In the genomic region with DNA sequence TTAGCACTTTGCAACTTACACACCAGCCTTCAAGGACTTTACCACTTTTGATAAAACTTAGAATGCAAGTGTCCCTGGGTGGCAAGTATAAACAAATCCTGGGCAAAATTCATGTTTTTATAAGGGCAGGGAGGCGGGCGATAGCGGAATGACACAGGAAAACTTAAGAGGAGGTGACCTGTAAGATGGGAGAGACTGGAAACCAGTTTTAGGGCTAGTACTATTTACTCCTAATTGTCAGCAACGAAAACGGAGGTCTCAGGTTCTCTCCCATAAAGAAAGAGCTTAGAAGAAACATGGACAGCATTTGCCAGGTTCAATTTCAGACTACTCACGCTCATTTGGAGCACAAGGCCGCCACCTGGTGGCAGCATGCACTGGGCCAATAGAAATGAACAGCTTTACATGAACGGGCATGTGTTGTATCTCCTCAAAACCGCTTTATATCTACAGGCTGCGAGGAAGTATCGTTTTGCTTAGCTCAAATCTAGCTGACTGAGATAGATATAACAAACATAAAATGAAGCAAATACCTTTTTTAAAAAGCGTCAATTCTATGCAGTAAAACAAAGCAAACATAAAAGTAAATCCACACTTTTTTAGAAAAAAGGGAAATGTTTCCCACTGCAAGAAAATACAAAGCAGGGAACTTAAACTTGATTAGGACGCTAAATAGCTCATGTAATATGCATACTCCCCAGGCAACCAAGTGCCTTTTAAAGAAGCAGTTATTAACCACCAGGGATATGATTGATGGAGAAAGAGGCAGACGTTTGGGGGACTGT, we compare ENCODE assay signal across 9 cellular contexts. TPM values are rescaled to one million over a fixed set of nuclear protein-coding genes. Genes with fewer than 3 reads are reported as not detected.
DNase-seq lines count a peak whose midpoint lies in the region; ATAC-seq lines count a peak whose summit lies in the region.
"Had no signal": no experiment of that assay in that cellular context is flagged by ENCODE, and none has a peak within 500 bp of the region (broad histone marks: within the 10 kb centered on the region; RNA-seq: fewer than 3 reads in every experiment).

No MANE protein-coding gene starts in this region.

- H3K36me3 Mint-ChIP-seq in CD4-positive, alpha-beta memory T cell = no peaks in the 10 kb centered on the region
- H3K36me3 Mint-ChIP-seq in activated CD4-positive, alpha-beta memory T cell treated with anti-CD3 and anti-CD28 coated beads for 36 hours = no peaks in the 10 kb centered on the region
- H3K36me3 Mint-ChIP-seq: IgD-negative memory B cell had no signal

- no peaks in the 10 kb centered on the region for H3K9me3 ChIP-seq in CD4-positive, alpha-beta memory T cell (ENCODE audit: control insufficient read depth in 1 of 2, low read length in 2 of 2)

- no peak overlapping the region for H3K27ac ChIP-seq in CD4-positive, alpha-beta memory T cell (ENCODE audit: low read depth, low read length)

- peak; percentile 74 to 81 (median 78) for DNase-seq in CD4-positive, alpha-beta memory T cell
- DNase-seq in HPDE6-E6E7 (ENCODE audit: extremely low spot score) (peak; percentile 50), NCI-H82 treated with DMSO at 0.1 percent for 48 hours (lab: John Stamatoyannopoulos, UW; ENCODE audit: unreplicated experiment) (peak; percentile 88), medulla oblongata (ENCODE audit: extremely low spot score) (peak; percentile 96)
- DNase-seq in activated CD4-positive, alpha-beta memory T cell treated with anti-CD3 and anti-CD28 coated beads for 36 hours = peak; percentile 92
- DNase-seq in effector CD4-positive, alpha-beta T cell = peak; percentile 75
- DNase-seq in stimulated activated CD8-positive, alpha-beta memory T cell treated with anti-CD3 and anti-CD28 coated beads, Interleukin-15, amount 100 ng/mL, for 24 hours (ENCODE audit: low read depth) = peak; percentile 63

- peaks cover 2 to 6% (median 4%) of the 10 kb centered on the region in 4 donors for H3K4me1 Mint-ChIP-seq in CD4-positive, alpha-beta memory T cell
- peaks cover 8% of the 10 kb centered on the region for H3K4me1 Mint-ChIP-seq in activated CD4-positive, alpha-beta memory T cell treated with anti-CD3 and anti-CD28 coated beads for 36 hours (ENCODE audit: low read depth)

- H3K27ac Mint-ChIP-seq in CD4-positive, alpha-beta memory T cell = peak overlapping the region in 5 of 7 donors; percentile 38 to 69 (median 45)
- peak overlapping the region; percentile 23 for H3K27ac Mint-ChIP-seq in activated CD4-positive, alpha-beta memory T cell treated with anti-CD3 and anti-CD28 coated beads for 36 hours
- H3K27ac Mint-ChIP-seq: IgD-negative memory B cell had no signal

- peak; percentile 91 for ATAC-seq in GM19455 (IDR thresholded peaks at IDR 0.05; ENCODE audit: unreplicated experiment)

- CTCF ChIA-PET in CD4-positive, alpha-beta memory T cell (lab: Charles Lee; ENCODE audit: partially characterized antibody) = interaction anchor here (0.5 to 3.7 kb wide), 53 partner anchors 12 to 839 kb away, joined by 3 to 99 read pairs (median 4); a partner anchor contains a TSS
- CTCF ChIA-PET in activated CD4-positive, alpha-beta memory T cell treated with anti-CD3 and anti-CD28 coated beads for 36 hours (lab: Charles Lee) = interaction anchor here (0.6 to 3.0 kb wide), 46 partner anchors 9 to 958 kb away, joined by 3 to 103 read pairs (median 4); a partner anchor contains a TSS

- POLR2A ChIA-PET in CD4-positive, alpha-beta memory T cell (lab: Charles Lee; ENCODE audit: partially characterized antibody) = interaction anchor here (1.0 to 2.1 kb wide), 3 partner anchors 14 to 579 kb away, joined by 3 to 13 read pairs (median 8); no protein-coding TSS in a partner anchor
- POLR2A ChIA-PET in activated CD4-positive, alpha-beta memory T cell treated with anti-CD3 and anti-CD28 coated beads for 36 hours (lab: Charles Lee) = interaction anchor here (0.5 to 1.1 kb wide), 2 partner anchors 424 to 577 kb away, joined by 3 to 4 read pairs; no protein-coding TSS in a partner anchor

- no peaks in the 10 kb centered on the region for H3K27me3 ChIP-seq in CD4-positive, alpha-beta memory T cell (ENCODE audit: insufficient read depth, low read length)

- intact Hi-C loops in CD4-positive, alpha-beta memory T cell (cut with micrococcal nuclease) = loop anchor here (1.0 to 5.0 kb wide), 7 partner anchors 14 to 836 kb away; a partner anchor contains a TSS
- intact Hi-C loops in activated CD4-positive, alpha-beta memory T cell treated with anti-CD3 and anti-CD28 coated beads for 36 hours (cut with micrococcal nuclease) = loop anchor here (1.0 to 2.0 kb wide), 6 partner anchors 128 to 836 kb away; a partner anchor contains a TSS

- H3K4me1 ChIP-seq in CD4-positive, alpha-beta memory T cell (ENCODE audit: insufficient read depth, low read length) = no peaks in the 10 kb centered on the region

- peaks cover 0 to 2% (median 0%) of the 10 kb centered on the region in 8 donors for H3K9me3 Mint-ChIP-seq in CD4-positive, alpha-beta memory T cell
- peaks cover 2% of the 10 kb centered on the region for H3K9me3 Mint-ChIP-seq in activated CD4-positive, alpha-beta memory T cell treated with anti-CD3 and anti-CD28 coated beads for 36 hours

- no peak overlapping the region for H3K4me3 ChIP-seq in CD4-positive, alpha-beta memory T cell (ENCODE audit: low read length in 2 of 2)

- no peaks in the 10 kb centered on the region for H3K36me3 ChIP-seq in CD4-positive, alpha-beta memory T cell (ENCODE audit: insufficient read depth, low read length)

- peaks cover 0 to 1% of the 10 kb centered on the region in 2 donors for H3K27me3 Mint-ChIP-seq in CD4-positive, alpha-beta memory T cell
- no peaks in the 10 kb centered on the region for H3K27me3 Mint-ChIP-seq in activated CD4-positive, alpha-beta memory T cell treated with anti-CD3 and anti-CD28 coated beads for 36 hours

- no peak overlapping the region for H3K4me3 Mint-ChIP-seq in CD4-positive, alpha-beta memory T cell
- H3K4me3 Mint-ChIP-seq in activated CD4-positive, alpha-beta memory T cell treated with anti-CD3 and anti-CD28 coated beads for 36 hours = no peak overlapping the region

RNA-seq across cellular contexts. Expression of a gene that starts 37.6 kb away (rescaled TPM):
- total RNA-seq in CD4-positive, alpha-beta memory T cell = not detected
- not detected for polyA plus RNA-seq in CD4-positive, alpha-beta memory T cell
- not detected for total RNA-seq in activated CD4-positive, alpha-beta memory T cell treated with anti-CD3 and anti-CD28 coated beads for 36 hours
- polyA plus RNA-seq: IgD-negative memory B cell had no signal

RNA-seq across cellular contexts. Expression of a gene that starts 59.1 kb away (rescaled TPM):
- total RNA-seq in CD4-positive, alpha-beta memory T cell = not detected
- polyA plus RNA-seq in CD4-positive, alpha-beta memory T cell = not detected
- total RNA-seq in activated CD4-positive, alpha-beta memory T cell treated with anti-CD3 and anti-CD28 coated beads for 36 hours = under 1 TPM; 0.19 to 0.39 TPM
- polyA plus RNA-seq: IgD-negative memory B cell had no signal

RNA-seq across cellular contexts. Expression of a gene that starts 59.3 kb away (rescaled TPM):
- not detected for total RNA-seq in CD4-positive, alpha-beta memory T cell
- not detected for polyA plus RNA-seq in CD4-positive, alpha-beta memory T cell
- total RNA-seq in activated CD4-positive, alpha-beta memory T cell treated with anti-CD3 and anti-CD28 coated beads for 36 hours = 1 to 10 TPM; 1.7 TPM
- polyA plus RNA-seq: IgD-negative memory B cell had no signal
